1 cellular context compared by ENCODE assay signal in genomic region chr3:4729061-4729973, GRCh38.
TF ChIP-seq lines count a peak whose summit lies in the region.

No MANE protein-coding gene starts in this region.

TF ChIP-seq in H1, 55 proteins besides CTCF, POLR2A, EP300 and RAD21:
- no peak for TF ChIP-seq POU5F1 (IDR thresholded peaks at IDR 0.05; ENCODE audit: low read depth, low read length)
- TF ChIP-seq E2F6 (IDR thresholded peaks at IDR 0.05) = peak; percentile 29; the same call in 1 of the 2 replicates
TF ChIP-seq in H1: peak in this region for 1.
